Comparison of ENCODE assay signal across 26 cellular contexts in genomic region chr10:93722550-93722949, GRCh38. TPM values are rescaled to one million over a fixed set of nuclear protein-coding genes. Genes with fewer than 3 reads are reported as not detected.
"Had no signal": no experiment of that assay in that cellular context is flagged by ENCODE, and none has a peak within 500 bp of the region (broad histone marks: within the 10 kb centered on the region; RNA-seq: fewer than 3 reads in every experiment).

No MANE protein-coding gene starts in this region.

- DNase-seq: activated CD4-positive, alpha-beta memory T cell treated with anti-CD3 and anti-CD28 coated beads for 36 hours; activated CD4-positive, alpha-beta T cell treated with anti-CD3 and anti-CD28 coated beads for 48 hours; activated CD4-positive, CD25-positive, alpha-beta regulatory T cell; activated naive CD4-positive, alpha-beta T cell treated with anti-CD3 and anti-CD28 coated beads for 36 hours; activated naive CD8-positive, alpha-beta T cell treated with anti-CD3 and anti-CD28 coated beads, Interleukin-2, amount 10 ng/mL, durations not matched to agents 7 days and 5 days; activated T-cell treated with anti-CD3 and anti-CD28 coated beads, Interleukin-2, amount 50 U/mL, for 48 hours; amniotic stem cell; cerebellar nuclear complex; heart right ventricle; kidney; left lung; midbrain; natural killer cell; ovary; spleen; stimulated activated CD4-positive, alpha-beta T cell treated with anti-CD3 and anti-CD28 coated beads, Interleukin-4, amount 100 ng/mL, for 1 hour; stimulated activated naive CD4-positive, alpha-beta T cell; T1000; testis had no signal

- H3K27ac ChIP-seq: coronary artery, epithelial cell of prostate, heart right ventricle, left lung, ovary, prostate gland, right atrium auricular region, spleen, testis, vagina had no signal

RNA-seq across cellular contexts. Expression of gene LGI1, which starts 35.2 kb away (rescaled TPM):
- total RNA-seq: activated CD4-positive, alpha-beta memory T cell treated with anti-CD3 and anti-CD28 coated beads for 36 hours; activated naive CD4-positive, alpha-beta T cell treated with anti-CD3 and anti-CD28 coated beads for 36 hours; activated naive CD8-positive, alpha-beta T cell treated with anti-CD3 and anti-CD28 coated beads, Interleukin-2, amount 10 ng/mL, durations not matched to agents 7 days and 5 days; fibroblast of villous mesenchyme; kidney; left lung; lung microvascular endothelial cell; natural killer cell; spleen had no signal
